In genomic region chr5:108707145-108707544, GRCh38 we compare ENCODE assay signal across 34 cellular contexts.
"Had no signal": no experiment of that assay in that cellular context is flagged by ENCODE, and none has a peak within 500 bp of the region (broad histone marks: within the 10 kb centered on the region; RNA-seq: fewer than 3 reads in every experiment).

No MANE protein-coding gene starts in this region.

- H3K4me3 Mint-ChIP-seq: activated CD4-positive, alpha-beta memory T cell treated with anti-CD3 and anti-CD28 coated beads, Interleukin-2, amount 10 ng/mL, durations not matched to agents 7 days and 5 days; activated CD4-positive, alpha-beta T cell treated with anti-CD3 and anti-CD28 coated beads, Interleukin-2, amount 10 ng/mL, durations not matched to agents 7 days and 5 days; activated naive CD4-positive, alpha-beta T cell treated with anti-CD3 and anti-CD28 coated beads, Interleukin-2, amount 10 ng/mL, durations not matched to agents 7 days and 5 days; activated naive CD8-positive, alpha-beta T cell treated with anti-CD3 and anti-CD28 coated beads, Interleukin-2, amount 10 ng/mL, durations not matched to agents 7 days and 5 days; activated T-cell treated with anti-CD3 and anti-CD28 coated beads, Interleukin-2, amount 50 U/mL, for 24 hours; activated T-cell treated with anti-CD3 and anti-CD28 coated beads, Interleukin-2, amount 50 U/mL, for 72 hours; brain; central memory CD8-positive, alpha-beta T cell; dendritic cell treated with granulocyte-macrophage colony-stimulating factor and Interleukin-4, amounts not matched to agents 40 ng/mL and 50 ng/mL, for 4 days; endodermal cell; T-cell; T-helper 1 cell treated with Interleukin-12 subunit alpha and Interleukin-12 subunit beta and Interleukin-4 antibody, amounts not matched to agents 30 μg/mL and 1 μg/mL, for 36 hours; T-helper 2 cell treated with Interferon-gamma antibody and Interleukin-4, amounts not matched to agents 5 μg/mL and 100 μg/mL, for 36 hours had no signal

- H3K4me1 ChIP-seq: ascending aorta, breast epithelium, esophagus muscularis mucosa, foreskin keratinocyte, gastrocnemius medialis, heart left ventricle had no signal

- H3K27me3 ChIP-seq: ascending aorta, breast epithelium, cardiac muscle cell, dorsolateral prefrontal cortex, esophagus muscularis mucosa, foreskin keratinocyte, gastrocnemius medialis, heart left ventricle had no signal

- H3K9me3 Mint-ChIP-seq: activated CD4-positive, alpha-beta memory T cell treated with anti-CD3 and anti-CD28 coated beads, Interleukin-2, amount 10 ng/mL, durations not matched to agents 7 days and 5 days; activated CD4-positive, alpha-beta T cell treated with anti-CD3 and anti-CD28 coated beads, Interleukin-2, amount 10 ng/mL, durations not matched to agents 7 days and 5 days; activated naive CD4-positive, alpha-beta T cell treated with anti-CD3 and anti-CD28 coated beads, Interleukin-2, amount 10 ng/mL, durations not matched to agents 7 days and 5 days; activated naive CD4-positive, alpha-beta T cell treated with anti-CD3 and anti-CD28 coated beads, Interleukin-2, amount 50 U/mL, for 72 hours; activated naive CD8-positive, alpha-beta T cell treated with anti-CD3 and anti-CD28 coated beads, Interleukin-2, amount 10 ng/mL, durations not matched to agents 7 days and 5 days; activated T-cell treated with anti-CD3 and anti-CD28 coated beads, Interleukin-2, amount 50 U/mL, for 24 hours; activated T-cell treated with anti-CD3 and anti-CD28 coated beads, Interleukin-2, amount 50 U/mL, for 72 hours; central memory CD8-positive, alpha-beta T cell; dendritic cell treated with granulocyte-macrophage colony-stimulating factor and Interleukin-4, amounts not matched to agents 40 ng/mL and 50 ng/mL, for 4 days; endodermal cell; T-cell; T-helper 1 cell treated with Interleukin-12 subunit alpha and Interleukin-12 subunit beta and Interleukin-4 antibody, amounts not matched to agents 30 μg/mL and 1 μg/mL, for 36 hours; T-helper 2 cell treated with Interferon-gamma antibody and Interleukin-4, amounts not matched to agents 5 μg/mL and 100 μg/mL, for 36 hours had no signal

- H3K4me1 Mint-ChIP-seq: activated CD4-positive, alpha-beta memory T cell treated with anti-CD3 and anti-CD28 coated beads, Interleukin-2, amount 10 ng/mL, durations not matched to agents 7 days and 5 days; activated CD4-positive, alpha-beta T cell treated with anti-CD3 and anti-CD28 coated beads, Interleukin-2, amount 10 ng/mL, durations not matched to agents 7 days and 5 days; activated naive CD4-positive, alpha-beta T cell treated with anti-CD3 and anti-CD28 coated beads, Interleukin-2, amount 10 ng/mL, durations not matched to agents 7 days and 5 days; activated naive CD8-positive, alpha-beta T cell treated with anti-CD3 and anti-CD28 coated beads, Interleukin-2, amount 10 ng/mL, durations not matched to agents 7 days and 5 days; brain; central memory CD8-positive, alpha-beta T cell; endodermal cell; T-cell had no signal

- H3K27ac ChIP-seq: ascending aorta, breast epithelium, cardiac muscle cell, coronary artery, dorsolateral prefrontal cortex, esophagus muscularis mucosa, foreskin keratinocyte, gastrocnemius medialis, heart left ventricle had no signal

- H3K36me3 Mint-ChIP-seq: activated naive CD4-positive, alpha-beta T cell treated with anti-CD3 and anti-CD28 coated beads, Interleukin-2, amount 10 ng/mL, durations not matched to agents 7 days and 5 days; activated naive CD4-positive, alpha-beta T cell treated with anti-CD3 and anti-CD28 coated beads, Interleukin-2, amount 50 U/mL, for 72 hours; activated naive CD8-positive, alpha-beta T cell treated with anti-CD3 and anti-CD28 coated beads, Interleukin-2, amount 10 ng/mL, durations not matched to agents 7 days and 5 days; brain; T-cell had no signal

- DNase-seq: activated CD4-positive, alpha-beta memory T cell treated with anti-CD3 and anti-CD28 coated beads, Interleukin-2, amount 10 ng/mL, durations not matched to agents 7 days and 5 days; activated CD4-positive, alpha-beta T cell treated with anti-CD3 and anti-CD28 coated beads for 1 hour; activated CD4-positive, alpha-beta T cell treated with anti-CD3 and anti-CD28 coated beads for 4 hours; activated CD4-positive, alpha-beta T cell treated with anti-CD3 and anti-CD28 coated beads, Interleukin-2, amount 10 ng/mL, durations not matched to agents 7 days and 5 days; activated CD4-positive, alpha-beta T cell treated with anti-CD3 and anti-CD28 coated beads, Interleukin-2, amount 50 U/mL, for 4 hours; activated CD8-positive, alpha-beta memory T cell treated with anti-CD3 and anti-CD28 coated beads, Interleukin-2, amount 50 U/mL, for 48 hours; activated gamma-delta T cell; activated naive CD4-positive, alpha-beta T cell; activated naive CD4-positive, alpha-beta T cell treated with anti-CD3 and anti-CD28 coated beads, Interleukin-2, amount 10 ng/mL, durations not matched to agents 7 days and 5 days; activated naive CD8-positive, alpha-beta T cell treated with anti-CD3 and anti-CD28 coated beads, Interleukin-2, amount 10 ng/mL, durations not matched to agents 7 days and 5 days; activated T-cell treated with anti-CD3 and anti-CD28 coated beads for 4 hours; activated T-cell treated with anti-CD3 and anti-CD28 coated beads, Interleukin-2, amount 50 U/mL, for 24 hours; activated T-cell treated with anti-CD3 and anti-CD28 coated beads, Interleukin-2, amount 50 U/mL, for 72 hours; dorsolateral prefrontal cortex; effector memory CD4-positive, alpha-beta T cell; endodermal cell; erythroblast; foreskin keratinocyte; gastrocnemius medialis; glutamatergic neuron; heart left ventricle; T-cell; T1000 had no signal

- H3K4me3 ChIP-seq: ascending aorta, breast epithelium, cardiac muscle cell, coronary artery, dorsolateral prefrontal cortex, esophagus muscularis mucosa, gastrocnemius medialis, heart left ventricle had no signal

- H3K9me3 ChIP-seq: ascending aorta, breast epithelium, esophagus muscularis mucosa, gastrocnemius medialis, heart left ventricle had no signal

- H3K27ac Mint-ChIP-seq: activated CD4-positive, alpha-beta memory T cell treated with anti-CD3 and anti-CD28 coated beads, Interleukin-2, amount 10 ng/mL, durations not matched to agents 7 days and 5 days; activated CD4-positive, alpha-beta T cell treated with anti-CD3 and anti-CD28 coated beads, Interleukin-2, amount 10 ng/mL, durations not matched to agents 7 days and 5 days; activated naive CD4-positive, alpha-beta T cell treated with anti-CD3 and anti-CD28 coated beads, Interleukin-2, amount 10 ng/mL, durations not matched to agents 7 days and 5 days; activated naive CD4-positive, alpha-beta T cell treated with anti-CD3 and anti-CD28 coated beads, Interleukin-2, amount 50 U/mL, for 72 hours; activated naive CD8-positive, alpha-beta T cell treated with anti-CD3 and anti-CD28 coated beads, Interleukin-2, amount 10 ng/mL, durations not matched to agents 7 days and 5 days; activated T-cell treated with anti-CD3 and anti-CD28 coated beads, Interleukin-2, amount 50 U/mL, for 24 hours; activated T-cell treated with anti-CD3 and anti-CD28 coated beads, Interleukin-2, amount 50 U/mL, for 72 hours; brain; dendritic cell treated with granulocyte-macrophage colony-stimulating factor and Interleukin-4, amounts not matched to agents 40 ng/mL and 50 ng/mL, for 4 days; endodermal cell; T-cell; T-helper 1 cell treated with Interleukin-12 subunit alpha and Interleukin-12 subunit beta and Interleukin-4 antibody, amounts not matched to agents 30 μg/mL and 1 μg/mL, for 36 hours; T-helper 2 cell treated with Interferon-gamma antibody and Interleukin-4, amounts not matched to agents 5 μg/mL and 100 μg/mL, for 36 hours had no signal

- H3K36me3 ChIP-seq: ascending aorta, breast epithelium, cardiac muscle cell, esophagus muscularis mucosa, gastrocnemius medialis, heart left ventricle had no signal

- ATAC-seq: activated naive CD4-positive, alpha-beta T cell treated with anti-CD3 and anti-CD28 coated beads, Interleukin-2, amount 50 U/mL, for 72 hours; activated T-cell treated with anti-CD3 and anti-CD28 coated beads, Interleukin-2, amount 50 U/mL, for 72 hours; foreskin keratinocyte; gastrocnemius medialis; heart left ventricle; T-cell had no signal

- H3K27me3 Mint-ChIP-seq: brain had no signal
